Comparison of ENCODE assay signal across 18 cellular contexts in the genomic region with DNA sequence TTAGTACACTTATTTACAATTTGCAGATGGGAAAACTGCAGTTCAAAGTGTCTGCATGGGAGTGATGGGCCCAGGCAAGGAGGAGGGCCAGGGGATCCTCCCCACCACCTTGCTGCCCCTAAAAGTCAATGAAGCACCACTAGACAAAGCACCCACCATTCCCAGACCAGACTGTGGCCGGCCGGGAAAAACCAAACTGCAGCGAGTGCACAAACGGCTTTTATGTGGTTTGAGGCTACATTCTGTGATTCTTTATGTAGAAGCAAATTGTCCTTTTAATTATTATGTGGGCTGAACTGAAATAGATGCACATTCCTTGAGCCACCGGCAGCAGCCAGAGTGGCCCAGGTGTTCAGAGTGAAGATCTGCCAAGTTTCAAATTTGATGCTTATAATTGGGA.
"Had no signal": no experiment of that assay in that cellular context is flagged by ENCODE, and none has a peak within 500 bp of the region (broad histone marks: within the 10 kb centered on the region; RNA-seq: fewer than 3 reads in every experiment).

No MANE protein-coding gene starts in this region.

- DNase-seq: activated CD4-positive, alpha-beta memory T cell treated with anti-CD3 and anti-CD28 coated beads, Interleukin-2, amount 10 ng/mL, durations not matched to agents 7 days and 5 days; activated CD4-positive, alpha-beta T cell treated with anti-CD3 and anti-CD28 coated beads for 36 hours; activated CD4-positive, alpha-beta T cell treated with anti-CD3 and anti-CD28 coated beads, Interleukin-2, amount 50 U/mL, for 1 hour; activated gamma-delta T cell; activated naive CD4-positive, alpha-beta T cell treated with anti-CD3 and anti-CD28 coated beads for 36 hours; activated T-cell treated with anti-CD3 and anti-CD28 coated beads for 4 hours; activated T-cell treated with anti-CD3 and anti-CD28 coated beads, Interleukin-2, amount 50 U/mL, for 48 hours; amygdala; cerebellar nuclear complex; MG63; NCI-H446; NCI-H524; OCI-M1; SHP77 treated with DMSO at 0.1 percent for 48 hours; T-cell; WERI-Rb-1 had no signal

- ATAC-seq: activated CD4-positive, alpha-beta T cell treated with anti-CD3 and anti-CD28 coated beads for 36 hours; activated T-helper 17 cell treated with anti-CD3 and anti-CD28 coated beads, Interleukin-2, amount 50 U/mL, for 72 hours; Panc1; T-cell had no signal
